20 cellular contexts compared by ENCODE assay signal in the genomic region with DNA sequence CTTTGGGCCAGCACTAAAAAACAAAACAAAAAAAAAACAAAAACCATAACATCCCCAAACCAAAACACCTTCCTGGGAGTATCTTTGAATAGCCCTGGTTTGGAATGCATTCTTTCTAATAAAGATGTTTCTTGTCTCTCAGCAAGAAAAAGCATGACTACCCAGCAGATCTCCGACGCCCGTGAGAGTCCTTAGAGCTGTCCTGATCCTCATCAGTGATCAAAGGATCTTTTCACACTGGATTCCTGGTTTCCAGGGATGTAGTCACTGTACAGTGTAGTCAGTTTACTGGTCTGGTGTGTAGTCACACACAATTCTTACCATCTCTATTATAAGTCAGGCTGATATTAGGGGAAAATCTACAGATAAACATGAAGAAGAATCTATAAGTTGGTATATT.
"Had no signal": no experiment of that assay in that cellular context is flagged by ENCODE, and none has a peak within 500 bp of the region (broad histone marks: within the 10 kb centered on the region; RNA-seq: fewer than 3 reads in every experiment).

No MANE protein-coding gene starts in this region.

- H3K27me3 ChIP-seq: ascending aorta, breast epithelium, right atrium auricular region, suprapubic skin had no signal

- ATAC-seq: effector memory CD8-positive, alpha-beta T cell; naive thymus-derived CD8-positive, alpha-beta T cell; SK-N-SH treated with all-trans-retinoic acid at 6 μM for 48 hours; stimulated activated naive CD8-positive, alpha-beta T cell treated with anti-CD3 and anti-CD28 coated beads, Interleukin-15, Interleukin-2, amounts not matched to agents 100 U/mL and 50 U/mL, for 24 hours had no signal

- H3K9me3 ChIP-seq: ascending aorta, breast epithelium, right atrium auricular region, suprapubic skin had no signal

- H3K4me3 ChIP-seq: ascending aorta, breast epithelium, right atrium auricular region, suprapubic skin had no signal

- H3K27ac ChIP-seq: ascending aorta, breast epithelium, epithelial cell of prostate, right atrium auricular region, suprapubic skin had no signal

- H3K4me1 ChIP-seq: ascending aorta, breast epithelium, right atrium auricular region, suprapubic skin had no signal

- H3K36me3 ChIP-seq: ascending aorta, breast epithelium, right atrium auricular region, suprapubic skin had no signal

- DNase-seq: activated CD4-positive, alpha-beta T cell treated with anti-CD3 and anti-CD28 coated beads, Interleukin-2, amount 50 U/mL, for 1 hour; activated CD8-positive, alpha-beta memory T cell treated with anti-CD3 and anti-CD28 coated beads for 24 hours; activated CD8-positive, alpha-beta memory T cell treated with anti-CD3 and anti-CD28 coated beads, Interleukin-2, amount 50 U/mL, for 48 hours; activated effector memory CD4-positive, alpha-beta T cell treated with Interleukin-2 at 50 U/mL for 16 hours; activated naive CD4-positive, alpha-beta T cell treated with anti-CD3 and anti-CD28 coated beads, Interleukin-2, amount 10 ng/mL, durations not matched to agents 7 days and 5 days; activated T-cell treated with anti-CD3 and anti-CD28 coated beads, Interleukin-2, amount 50 U/mL, for 48 hours; dermis blood vessel endothelial cell; effector memory CD8-positive, alpha-beta T cell; foreskin melanocyte; naive thymus-derived CD8-positive, alpha-beta T cell; nucleus accumbens; stimulated activated CD4-positive, alpha-beta T cell treated with anti-CD3 and anti-CD28 coated beads, Interleukin-2, amount 100 ng/mL, for 24 hours; stimulated activated naive CD8-positive, alpha-beta T cell treated with anti-CD3 and anti-CD28 coated beads, Interleukin-15, Interleukin-2, amounts not matched to agents 100 U/mL and 50 U/mL, for 24 hours; T1000 had no signal
